In the genomic region with DNA sequence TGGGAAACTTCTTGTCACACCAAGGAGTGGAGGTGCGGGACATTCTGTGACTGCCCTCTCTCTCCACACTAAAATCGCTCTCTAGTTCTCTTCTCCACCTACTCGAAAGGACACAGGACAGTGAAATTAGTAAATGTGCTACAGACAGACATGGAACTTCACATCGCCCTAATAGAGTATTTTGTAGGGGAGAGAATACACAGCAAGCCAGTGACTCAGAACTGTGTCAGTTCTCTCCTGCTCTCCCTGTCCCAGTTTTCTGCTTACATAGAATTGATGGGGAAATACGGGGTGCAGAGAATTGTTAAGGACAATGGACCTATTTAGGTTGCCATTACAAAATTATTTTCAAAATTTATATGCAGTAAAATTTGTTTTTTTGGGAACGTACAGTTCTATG, we compare ENCODE assay signal across 23 cellular contexts.
A peak's percentile ranks its signal among the peaks of the same experiment; 100 is the strongest.
DNase-seq lines count a peak whose midpoint lies in the region; ATAC-seq and TF ChIP-seq lines count a peak whose summit lies in the region.
"Had no signal": no experiment of that assay in that cellular context is flagged by ENCODE, and none has a peak within 500 bp of the region (broad histone marks: within the 10 kb centered on the region; RNA-seq: fewer than 3 reads in every experiment).

No MANE protein-coding gene starts in this region.

- no peak overlapping the region for H3K4me2 ChIP-seq in SK-N-SH
- H3K4me2 ChIP-seq: BLaER1 had no signal

- peak overlapping the region; percentile 13; the same call in 1 of the 2 replicates for H2AFZ ChIP-seq in SK-N-SH (ENCODE audit: low read depth)

- DNase-seq in SK-N-SH = no peak
- DNase-seq in RKO (ENCODE audit: low spot score) = peak; percentile 2
- peak; percentile 22 for DNase-seq in epithelial cell of esophagus (ENCODE audit: low read depth)
- no peak for DNase-seq in Caco-2
- DNase-seq in right lobe of liver = no peak
- DNase-seq in NCI-H2227 (lab: John Stamatoyannopoulos, UW; ENCODE audit: unreplicated experiment) = no peak
- no peak for DNase-seq in vagina (ENCODE audit: extremely low spot score in 2 of 2)
- DNase-seq: ACHN; CD4-positive, alpha-beta T cell; COR-L47; DMS 273 treated with DMSO at 0.1 percent for 48 hours; DMS79 treated with DMSO at 0.1 percent for 48 hours; GOT3; Karpas-422; NCI-H1048; NCI-H1417 treated with DMSO at 0.1 percent for 48 hours; NCI-H187; NCI-H510A; NCI-H748 treated with DMSO at 0.1 percent for 48 hours; SJCRH30 had no signal

- no peak overlapping the region for H3K4me3 Mint-ChIP-seq in Caco-2 (ENCODE audit: unreplicated experiment)
- H3K4me3 Mint-ChIP-seq: CD4-positive, alpha-beta T cell had no signal

- no peaks in the 10 kb centered on the region for H3K36me3 Mint-ChIP-seq in Caco-2 (ENCODE audit: insufficient read depth, unreplicated experiment)

- no peak overlapping the region for H3K9ac ChIP-seq in SK-N-SH
- H3K9ac ChIP-seq: BLaER1 had no signal

- H3K9me2 ChIP-seq in SK-N-SH = no peaks in the 10 kb centered on the region

- no peak overlapping the region for H3K27ac Mint-ChIP-seq in Caco-2 (ENCODE audit: unreplicated experiment)
- H3K27ac Mint-ChIP-seq: CD4-positive, alpha-beta T cell had no signal

- intact Hi-C loops in Caco-2 (cut with micrococcal nuclease; ENCODE audit: unreplicated experiment) = no loop called here
- intact Hi-C loops in right lobe of liver (cut with DNase I) = no loop called here
- intact Hi-C loops in vagina (cut with DNase I) = no loop called here

- H3K27me3 Mint-ChIP-seq in Caco-2 (ENCODE audit: insufficient read depth, unreplicated experiment) = no peaks in the 10 kb centered on the region
- H3K27me3 Mint-ChIP-seq: CD4-positive, alpha-beta T cell had no signal

- no peak for ATAC-seq in SK-N-SH treated with all-trans-retinoic acid at 6 μM for 48 hours
- ATAC-seq in right lobe of liver = no peak

- H3K4me1 ChIP-seq in SK-N-SH (ENCODE audit: control insufficient read depth in 1 of 2, insufficient read depth in 2 of 2, low read depth in 1 of 2, low read length in 1 of 2) = no peaks in the 10 kb centered on the region
- no peaks in the 10 kb centered on the region for H3K4me1 ChIP-seq in Caco-2
- H3K4me1 ChIP-seq in right lobe of liver = no peaks in the 10 kb centered on the region
- H3K4me1 ChIP-seq in vagina = no peaks in the 10 kb centered on the region
- H3K4me1 ChIP-seq: BLaER1, SJCRH30 had no signal

- no peaks in the 10 kb centered on the region for H3K79me2 ChIP-seq in SK-N-SH (ENCODE audit: insufficient read depth)

- no peak overlapping the region for H3K4me3 ChIP-seq in SK-N-SH (ENCODE audit: low read depth in 2 of 2, low read length in 1 of 2)
- no peak overlapping the region for H3K4me3 ChIP-seq in epithelial cell of esophagus (ENCODE audit: low read length)
- H3K4me3 ChIP-seq in Caco-2 (ENCODE audit: low read depth, low read length) = no peak overlapping the region
- no peak overlapping the region for H3K4me3 ChIP-seq in right lobe of liver
- no peak overlapping the region for H3K4me3 ChIP-seq in vagina
- H3K4me3 ChIP-seq: BLaER1, SJCRH30 had no signal

- H3K27ac ChIP-seq in SK-N-SH (ENCODE audit: low read depth in 2 of 2, low read length in 1 of 2) (no peak overlapping the region), right lobe of liver (no peak overlapping the region), vagina (no peak overlapping the region)
- H3K27ac ChIP-seq: 22Rv1, BLaER1, SJCRH30 had no signal

- H3K9me3 Mint-ChIP-seq in Caco-2 (ENCODE audit: unreplicated experiment) = peaks cover 6% of the 10 kb centered on the region

- no peak for TF ChIP-seq RAD21 in SK-N-SH (IDR thresholded peaks at IDR 0.05; ENCODE audit: low read length)

- no peaks in the 10 kb centered on the region for H3K27me3 ChIP-seq in SK-N-SH (ENCODE audit: insufficient read depth)
- H3K27me3 ChIP-seq in Caco-2 (replicated peaks; ENCODE audit: control insufficient read depth, insufficient read depth, low read length) = no peaks in the 10 kb centered on the region
- H3K27me3 ChIP-seq in right lobe of liver = no peaks in the 10 kb centered on the region
- no peaks in the 10 kb centered on the region for H3K27me3 ChIP-seq in vagina
- H3K27me3 ChIP-seq: BLaER1, SJCRH30 had no signal

- H3K36me3 ChIP-seq in SK-N-SH (replicated peaks in 1 of 2; ENCODE audit: control insufficient read depth in 1 of 2, insufficient read depth in 2 of 2, low read length in 1 of 2) (peaks cover 0 to 3% of the 10 kb centered on the region in 2 experiments), Caco-2 (ENCODE audit: control insufficient read depth, insufficient read depth, low read length) (no peaks in the 10 kb centered on the region), right lobe of liver (no peaks in the 10 kb centered on the region), vagina (no peaks in the 10 kb centered on the region)
- H3K36me3 ChIP-seq: BLaER1, SJCRH30 had no signal

- TF ChIP-seq EP300 in SK-N-SH (IDR thresholded peaks at IDR 0.05; ENCODE audit: borderline replicate concordance in 1 of 2, low read depth in 1 of 2, low read length in 1 of 2) = no peak

- no peak for TF ChIP-seq CTCF in SK-N-SH (IDR thresholded peaks at IDR 0.05)
- no peak for TF ChIP-seq CTCF in epithelial cell of esophagus (IDR thresholded peaks at IDR 0.05; ENCODE audit: insufficient read depth, low read depth, low read length, missing control alignments)
- TF ChIP-seq CTCF in Caco-2 (IDR thresholded peaks at IDR 0.05; ENCODE audit: insufficient read depth in 1 of 2, low read depth in 1 of 2, low read length in 1 of 2, severe bottlenecking in 1 of 2, unreplicated experiment in 1 of 2) = no peak
- no peak for TF ChIP-seq CTCF in right lobe of liver (IDR thresholded peaks at IDR 0.05)
- TF ChIP-seq CTCF in vagina (IDR thresholded peaks at IDR 0.05) = no peak

- H4K20me1 ChIP-seq in SK-N-SH (ENCODE audit: insufficient read depth) = no peaks in the 10 kb centered on the region
- H4K20me1 ChIP-seq: BLaER1 had no signal

- CTCF ChIA-PET in SK-N-SH (lab: Yijun Ruan, JAX) (no interaction called here), Caco-2 (lab: Charles Lee) (no interaction called here)

- TF ChIP-seq POLR2A in right lobe of liver (IDR thresholded peaks at IDR 0.05) (no peak), vagina (IDR thresholded peaks at IDR 0.05) (no peak)

- no TSS peak for BruUV-seq in Caco-2 (replicated peaks; lab: Mats Ljungman, UMichigan)

- H3K9me3 ChIP-seq in SK-N-SH (peaks cover 5% of the 10 kb centered on the region), Caco-2 (peaks cover 9% of the 10 kb centered on the region; the same call in 1 of the 2 replicates), right lobe of liver (no peaks in the 10 kb centered on the region), vagina (peaks cover 4% of the 10 kb centered on the region)
- H3K9me3 ChIP-seq: SJCRH30 had no signal

- WGBS in SK-N-SH (ENCODE audit: low lambda C conversion rate) = 68% methylated on average over 6 of the region's 6 CpGs
- 78% methylated on average over 6 of the region's 6 CpGs for WGBS in right lobe of liver (ENCODE audit: insufficient coverage, low coverage, low lambda C conversion rate, missing lambda C conversion rate)

- H3K4me1 Mint-ChIP-seq in Caco-2 (ENCODE audit: low read depth, unreplicated experiment) = no peaks in the 10 kb centered on the region

- POLR2A ChIA-PET in SK-N-SH (lab: Yijun Ruan, JAX) = no interaction called here
- POLR2A ChIA-PET in Caco-2 (lab: Charles Lee) = no interaction called here

- H3F3A ChIP-seq in SK-N-SH (replicated peaks; ENCODE audit: insufficient read depth) = no peaks in the 10 kb centered on the region

TF ChIP-seq in SK-N-SH, 30 proteins besides CTCF, POLR2A, EP300 and RAD21:
- no peak for TF ChIP-seq FOXM1 (IDR thresholded peaks at IDR 0.05; ENCODE audit: low read depth)
- no peak for TF ChIP-seq FOXJ3 (CRISPR knock-in tag; IDR thresholded peaks at IDR 0.05)
- TF ChIP-seq ELF1 (IDR thresholded peaks at IDR 0.05) = no peak
- TF ChIP-seq GABPA (IDR thresholded peaks at IDR 0.05; ENCODE audit: low read depth) = no peak

TF ChIP-seq in SK-N-SH treated with all-trans-retinoic acid at 6 μM for 48 hours, 23 proteins besides CTCF, POLR2A, EP300 and RAD21:
- TF ChIP-seq, protein P1, sequence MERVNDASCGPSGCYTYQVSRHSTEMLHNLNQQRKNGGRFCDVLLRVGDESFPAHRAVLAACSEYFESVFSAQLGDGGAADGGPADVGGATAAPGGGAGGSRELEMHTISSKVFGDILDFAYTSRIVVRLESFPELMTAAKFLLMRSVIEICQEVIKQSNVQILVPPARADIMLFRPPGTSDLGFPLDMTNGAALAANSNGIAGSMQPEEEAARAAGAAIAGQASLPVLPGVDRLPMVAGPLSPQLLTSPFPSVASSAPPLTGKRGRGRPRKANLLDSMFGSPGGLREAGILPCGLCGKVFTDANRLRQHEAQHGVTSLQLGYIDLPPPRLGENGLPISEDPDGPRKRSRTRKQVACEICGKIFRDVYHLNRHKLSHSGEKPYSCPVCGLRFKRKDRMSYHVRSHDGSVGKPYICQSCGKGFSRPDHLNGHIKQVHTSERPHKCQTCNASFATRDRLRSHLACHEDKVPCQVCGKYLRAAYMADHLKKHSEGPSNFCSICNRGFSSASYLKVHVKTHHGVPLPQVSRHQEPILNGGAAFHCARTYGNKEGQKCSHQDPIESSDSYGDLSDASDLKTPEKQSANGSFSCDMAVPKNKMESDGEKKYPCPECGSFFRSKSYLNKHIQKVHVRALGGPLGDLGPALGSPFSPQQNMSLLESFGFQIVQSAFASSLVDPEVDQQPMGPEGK (CRISPR knock-in tag; IDR thresholded peaks at IDR 0.05; ENCODE audit: borderline replicate concordance) = no peak
- TF ChIP-seq BACH2 (CRISPR knock-in tag; IDR thresholded peaks at IDR 0.05; ENCODE audit: borderline replicate concordance) (no peak), ISL1 (CRISPR knock-in tag; IDR thresholded peaks at IDR 0.05) (no peak)
- TF ChIP-seq, protein P2, sequence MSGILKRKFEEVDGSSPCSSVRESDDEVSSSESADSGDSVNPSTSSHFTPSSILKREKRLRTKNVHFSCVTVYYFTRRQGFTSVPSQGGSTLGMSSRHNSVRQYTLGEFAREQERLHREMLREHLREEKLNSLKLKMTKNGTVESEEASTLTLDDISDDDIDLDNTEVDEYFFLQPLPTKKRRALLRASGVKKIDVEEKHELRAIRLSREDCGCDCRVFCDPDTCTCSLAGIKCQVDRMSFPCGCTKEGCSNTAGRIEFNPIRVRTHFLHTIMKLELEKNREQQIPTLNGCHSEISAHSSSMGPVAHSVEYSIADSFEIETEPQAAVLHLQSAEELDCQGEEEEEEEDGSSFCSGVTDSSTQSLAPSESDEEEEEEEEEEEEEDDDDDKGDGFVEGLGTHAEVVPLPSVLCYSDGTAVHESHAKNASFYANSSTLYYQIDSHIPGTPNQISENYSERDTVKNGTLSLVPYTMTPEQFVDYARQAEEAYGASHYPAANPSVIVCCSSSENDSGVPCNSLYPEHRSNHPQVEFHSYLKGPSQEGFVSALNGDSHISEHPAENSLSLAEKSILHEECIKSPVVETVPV (CRISPR knock-in tag; IDR thresholded peaks at IDR 0.05) = no peak
TF ChIP-seq in SK-N-SH treated with all-trans-retinoic acid at 6 μM for 48 hours: peak in this region for 0.

Comparison
In these comparisons a context has a peak if more than half of its experiments do, and no peak if none do; other contexts are left out.
1. DNase-seq: peak in RKO (single experiment) and epithelial cell of esophagus (single experiment); none in SK-N-SH (single experiment), Caco-2 (0 of 2), right lobe of liver (0 of 3), NCI-H2227 (single experiment) and vagina (0 of 2).